ENCODE assay signal across 9 cellular contexts in genomic region chr22:43263645-43264514, GRCh38.
A peak's percentile ranks its signal among the peaks of the same experiment; 100 is the strongest.
DNase-seq lines count a peak whose midpoint lies in the region; ATAC-seq and TF ChIP-seq lines count a peak whose summit lies in the region.
"Had no signal": no experiment of that assay in that cellular context is flagged by ENCODE, and none has a peak within 500 bp of the region (broad histone marks: within the 10 kb centered on the region; RNA-seq: fewer than 3 reads in every experiment).

No MANE protein-coding gene starts in this region.

- TF ChIP-seq CTCF in retinal pigment epithelial cell (conservative IDR thresholded peaks at IDR 0.05; ENCODE audit: low read depth, low read length) = no peak

- peak; percentile 57 for ATAC-seq in GM18508 (IDR thresholded peaks at IDR 0.05; ENCODE audit: insufficient read depth, unreplicated experiment)
- ATAC-seq in HG02885 (IDR thresholded peaks at IDR 0.05; ENCODE audit: poor library complexity, unreplicated experiment) = peak; percentile 67
- no peak for ATAC-seq in HG02970 (IDR thresholded peaks at IDR 0.05; ENCODE audit: low FRiP score, unreplicated experiment)

- H3K4me3 ChIP-seq in retinal pigment epithelial cell (ENCODE audit: low read length) = peak overlapping the region; percentile 5
- H3K4me3 ChIP-seq: ascending aorta had no signal

- DNase-seq in NOMO-1 (lab: John Stamatoyannopoulos, UW; ENCODE audit: unreplicated experiment in 2 of 2) (peak; percentile 86 to 90), activated T-cell treated with anti-CD3 and anti-CD28 coated beads for 4 hours (peak; percentile 74), fibroblast of peridontal ligament (ENCODE audit: extremely low read depth) (peak; percentile 39), retinal pigment epithelial cell (ENCODE audit: low read depth) (peak; percentile 91), NCI-H774 (lab: John Stamatoyannopoulos, UW) (no peak)
